In genomic region chr17:59892849-59893616, GRCh38 we compare ENCODE assay signal across 8 cellular contexts. TPM values are rescaled to one million over a fixed set of nuclear protein-coding genes. Genes with fewer than 3 reads are reported as not detected.
DNase-seq lines count a peak whose midpoint lies in the region; ATAC-seq, FAIRE-seq and TF ChIP-seq lines count a peak whose summit lies in the region.

Gene RPS6KB1 (plus strand): TSS chr17:59893121. CDS start chr17:59893185, 64 bp downstream.
Gene TUBD1 (minus strand): TSS chr17:59892943. CDS start chr17:59891002, 1,941 bp downstream.

- DNase-seq in NCI-H82 (lab: John Stamatoyannopoulos, UW) (peak; percentile 99), dermis microvascular lymphatic vessel endothelial cell (ENCODE audit: low read depth in 2 of 2) (peak; percentile 99 to 100), HepG2 (ENCODE audit: low spot score) (peak; percentile 99)
- DNase-seq in activated CD4-positive, alpha-beta T cell treated with anti-CD3 and anti-CD28 coated beads, Interleukin-2, amount 50 U/mL, for 48 hours: peak; percentile 96 to 97
- DNase-seq in stimulated activated CD4-positive, alpha-beta T cell treated with anti-CD3 and anti-CD28 coated beads, Interleukin-4, amount 100 ng/mL, for 1 hour: peak; percentile 93

- CTCF ChIA-PET in HepG2 (lab: Yijun Ruan, JAX; ENCODE audit: low intra/inter-chr PET ratio, low total read pairs): no interaction called here

- peak; percentile 31; the same call in 1 of the 2 replicates for TF ChIP-seq RAD21 in HepG2 (CRISPR knock-in tag; IDR thresholded peaks at IDR 0.05)

- peaks cover 70% of the 10 kb centered on the region for H3K79me2 ChIP-seq in HepG2 (ENCODE audit: insufficient read depth, low read length)

- peak within 1 kb of the TSS; percentile 92 for H3K27ac ChIP-seq in C4-2B
- peak within 1 kb of the TSS; percentile 77 for H3K27ac ChIP-seq in HepG2 (ENCODE audit: extremely low read length, insufficient read depth, low read length)

- H3K27me3 ChIP-seq in HepG2 (ENCODE audit: control insufficient read depth in 1 of 2, insufficient read depth in 2 of 2, low read length in 2 of 2): no peaks in the 10 kb centered on the region; a peak in 1 of 5 replicates

- WGBS in HepG2 (ENCODE audit: low lambda C conversion rate): 2% methylated on average over 32 of the region's 60 CpGs

- ATAC-seq in GM19395 (IDR thresholded peaks at IDR 0.05; ENCODE audit: unreplicated experiment): peak; percentile 86
- peak; percentile 74 for ATAC-seq in HG03565 (IDR thresholded peaks at IDR 0.05; ENCODE audit: unreplicated experiment)
- ATAC-seq in HepG2: peak; percentile 98

- peaks cover 52% of the 10 kb centered on the region for H3K4me1 ChIP-seq in HepG2 (ENCODE audit: insufficient read depth, low read length)

- H3K4me2 ChIP-seq in HepG2 (ENCODE audit: low read depth, low read length): peak within 1 kb of the TSS; percentile 89

- TF ChIP-seq EP300 in HepG2 (IDR thresholded peaks at IDR 0.05; ENCODE audit: low read depth in 2 of 2, low read length in 2 of 2): no peak
- TF ChIP-seq EP300 in HepG2 (CRISPR knock-in tag; IDR thresholded peaks at IDR 0.05; ENCODE audit: borderline replicate concordance): peak; percentile 19; the same call in 1 of the 2 replicates

- H3K36me3 ChIP-seq in HepG2 (replicated peaks in 1 of 2; ENCODE audit: control insufficient read depth in 1 of 2, insufficient read depth in 2 of 2, low read length in 2 of 2): peaks cover 2 to 5% of the 10 kb centered on the region in 2 experiments; a peak in 3 of 5 replicates

- H4K20me1 ChIP-seq in HepG2 (ENCODE audit: insufficient read depth, low read length): peaks cover 15% of the 10 kb centered on the region; the same call in 1 of the 2 replicates

- in situ Hi-C loops in HepG2 (cut with HindIII; ENCODE audit: extremely low pct_ligation_motif_present, low pct_unique_long_range_greater_than_20kb): no loop called here

- TF ChIP-seq POLR2A in HepG2 (IDR thresholded peaks at IDR 0.05; ENCODE audit: insufficient read depth in 1 of 2, low read depth in 2 of 2, low read length in 2 of 2): peak; percentile 96 to 98

- peak; percentile 97 for FAIRE-seq in HepG2 (lab: Jason Lieb, UNC)

- peak within 1 kb of the TSS; percentile 87 for H2AFZ ChIP-seq in HepG2 (ENCODE audit: low read length)

- POLR2A ChIA-PET in HepG2 (lab: Yijun Ruan, JAX): interaction anchor here (0.6 to 2.3 kb wide), 13 partner anchors 12 to 707 kb away, joined by 3 to 12 read pairs (median 4); partner anchors contain the start of genes PPM1D, PTRH2, RNFT1 and VMP1

- TF ChIP-seq CTCF in C4-2B (conservative IDR thresholded peaks at IDR 0.05) (no peak), HepG2 (CRISPR knock-in tag; IDR thresholded peaks at IDR 0.05) (no peak; the same call in 1 of the 2 replicates)

- no TSS peak for BruUV-seq in HepG2 (replicated peaks; lab: Mats Ljungman, UMichigan)

- intact Hi-C loops in HepG2 (cut with micrococcal nuclease; ENCODE audit: unreplicated experiment): loop anchor here (5.0 kb wide), 1 partner anchor 46 kb away; no protein-coding TSS in a partner anchor

- no peaks in the 10 kb centered on the region for H3K9me3 ChIP-seq in HepG2 (ENCODE audit: low read length)

- H3K9ac ChIP-seq in HepG2 (ENCODE audit: insufficient read depth, low read depth, low read length): peak within 1 kb of the TSS; percentile 92

- peak within 1 kb of the TSS; percentile 64 to 98 (median 86) for H3K4me3 ChIP-seq in HepG2 (replicated peaks in 1 of 3; ENCODE audit: insufficient read depth in 1 of 3, low read depth in 2 of 3, low read length in 3 of 3)

TF ChIP-seq in HepG2, 621 proteins besides CTCF, POLR2A, EP300 and RAD21 (continues in another document):
- TF ChIP-seq NBN (conservative IDR thresholded peaks at IDR 0.05) (no peak), ZBTB4 (CRISPR knock-in tag; IDR thresholded peaks at IDR 0.05; ENCODE audit: borderline replicate concordance) (peak; percentile 92; the same call in 1 of the 2 replicates), NPAS2 (CRISPR knock-in tag; IDR thresholded peaks at IDR 0.05; ENCODE audit: borderline replicate concordance) (no peak), RFX1 (IDR thresholded peaks at IDR 0.05) (no peak), ZNF546 (CRISPR knock-in tag; conservative IDR thresholded peaks at IDR 0.05) (0 out of 2 replicates have a peak, but pooled peaks have one; percentile 43), GPN1 (CRISPR knock-in tag; IDR thresholded peaks at IDR 0.05; ENCODE audit: borderline replicate concordance) (no peak), ZNF776 (CRISPR knock-in tag; IDR thresholded peaks at IDR 0.05) (no peak; the same call in 1 of the 2 replicates), MBNL3 (CRISPR knock-in tag; conservative IDR thresholded peaks at IDR 0.05) (no peak)

RNA-seq across cellular contexts. Expression of gene RPS6KB1, which starts in this region (rescaled TPM):
- total RNA-seq in dermis microvascular lymphatic vessel endothelial cell: 16.6 and 16.8 TPM in 2 replicates
- 42.2 and 44.3 TPM in 2 replicates for total RNA-seq in HepG2 (2016; rRNA removed; fragmentation: Illumina TruSeq; extraction: Trizol)
- total RNA-seq in HepG2 (2016; cell fraction: cytosol; rRNA removed; fragmentation: Illumina TruSeq; extraction: Trizol; ENCODE audit: low read depth): 12.7 and 14.4 TPM in 2 replicates
- 42.8 and 47.7 TPM in 2 replicates for total RNA-seq in HepG2 (2016; cell fraction: insoluble cytoplasmic fraction; rRNA removed; fragmentation: Illumina TruSeq; extraction: Trizol)
- 13.4 and 15.4 TPM in 2 replicates for total RNA-seq in HepG2 (2016; cell fraction: membrane; rRNA removed; fragmentation: Illumina TruSeq; extraction: Trizol)
- total RNA-seq in HepG2 (2016; cell fraction: nucleus; rRNA removed; fragmentation: Illumina TruSeq; extraction: Trizol): 37.6 and 39.2 TPM in 2 replicates
- polyA plus RNA-seq in HepG2 (2011; rRNA removed): 16.5 and 19.9 TPM in 2 replicates
- polyA plus RNA-seq in HepG2 (2011; cell fraction: cytosol; rRNA removed): 6.6 and 10.9 TPM in 2 replicates
- 15.6 and 21.2 TPM in 2 replicates for polyA plus RNA-seq in HepG2 (2011; cell fraction: nucleus; rRNA removed)
- 30.9 and 32.5 TPM in 2 replicates for polyA plus RNA-seq in HepG2 (2012)
- 2.8 and 3.4 TPM in 2 replicates for polyA plus RNA-seq in HepG2 (2016; cell fraction: cytosol; fragmentation: Illumina TruSeq; extraction: Trizol; ENCODE audit: low read depth)
- polyA plus RNA-seq in HepG2 (2016; cell fraction: insoluble cytoplasmic fraction; fragmentation: Illumina TruSeq; extraction: Trizol; ENCODE audit: low read depth): 43.5 and 47.4 TPM in 2 replicates
- 7.6 and 9.0 TPM in 2 replicates for polyA plus RNA-seq in HepG2 (2016; cell fraction: membrane; fragmentation: Illumina TruSeq; extraction: Trizol; ENCODE audit: low read depth)
- 56.0 and 56.9 TPM in 2 replicates for polyA plus RNA-seq in HepG2 (2016; cell fraction: nucleus; fragmentation: Illumina TruSeq; extraction: Trizol; ENCODE audit: insufficient read depth, low read depth)
- polyA minus RNA-seq in HepG2 (2011; rRNA and poly(A)+ RNA removed; ENCODE audit: low replicate concordance): 6.7 and 16.4 TPM in 2 replicates
- 17.8 and 17.9 TPM in 2 replicates for polyA minus RNA-seq in HepG2 (2011; cell fraction: cytosol; rRNA and poly(A)+ RNA removed)
- 61.5 and 91.5 TPM in 2 replicates for polyA minus RNA-seq in HepG2 (2011; cell fraction: nucleus; rRNA and poly(A)+ RNA removed)

RNA-seq across cellular contexts. Expression of gene TUBD1, which starts in this region (rescaled TPM):
- 8.3 and 9.6 TPM in 2 replicates for total RNA-seq in dermis microvascular lymphatic vessel endothelial cell
- total RNA-seq in HepG2 (2016; rRNA removed; fragmentation: Illumina TruSeq; extraction: Trizol): 25.9 and 38.7 TPM in 2 replicates
- 20.1 and 20.5 TPM in 2 replicates for total RNA-seq in HepG2 (2016; cell fraction: cytosol; rRNA removed; fragmentation: Illumina TruSeq; extraction: Trizol; ENCODE audit: low read depth)
- 28.3 and 37.1 TPM in 2 replicates for total RNA-seq in HepG2 (2016; cell fraction: insoluble cytoplasmic fraction; rRNA removed; fragmentation: Illumina TruSeq; extraction: Trizol)
- total RNA-seq in HepG2 (2016; cell fraction: membrane; rRNA removed; fragmentation: Illumina TruSeq; extraction: Trizol): 26.6 and 28.2 TPM in 2 replicates
- 12.1 and 17.0 TPM in 2 replicates for total RNA-seq in HepG2 (2016; cell fraction: nucleus; rRNA removed; fragmentation: Illumina TruSeq; extraction: Trizol)
- polyA plus RNA-seq in HepG2 (2011; rRNA removed): 14.0 and 18.2 TPM in 2 replicates
- polyA plus RNA-seq in HepG2 (2011; cell fraction: cytosol; rRNA removed): 9.3 and 14.8 TPM in 2 replicates
- polyA plus RNA-seq in HepG2 (2011; cell fraction: nucleus; rRNA removed): 4.8 and 5.8 TPM in 2 replicates
- polyA plus RNA-seq in HepG2 (2012): 21.1 and 22.1 TPM in 2 replicates
- polyA plus RNA-seq in HepG2 (2016; cell fraction: cytosol; fragmentation: Illumina TruSeq; extraction: Trizol; ENCODE audit: low read depth): 6.2 and 9.4 TPM in 2 replicates
- 31.1 and 38.5 TPM in 2 replicates for polyA plus RNA-seq in HepG2 (2016; cell fraction: insoluble cytoplasmic fraction; fragmentation: Illumina TruSeq; extraction: Trizol; ENCODE audit: low read depth)
- polyA plus RNA-seq in HepG2 (2016; cell fraction: membrane; fragmentation: Illumina TruSeq; extraction: Trizol; ENCODE audit: low read depth): 13.5 and 16.0 TPM in 2 replicates
- 17.6 and 25.2 TPM in 2 replicates for polyA plus RNA-seq in HepG2 (2016; cell fraction: nucleus; fragmentation: Illumina TruSeq; extraction: Trizol; ENCODE audit: insufficient read depth, low read depth)
- 20.7 and 40.9 TPM in 2 replicates for polyA minus RNA-seq in HepG2 (2011; rRNA and poly(A)+ RNA removed; ENCODE audit: low replicate concordance)
- polyA minus RNA-seq in HepG2 (2011; cell fraction: cytosol; rRNA and poly(A)+ RNA removed): 8.2 and 12.0 TPM in 2 replicates
- polyA minus RNA-seq in HepG2 (2011; cell fraction: nucleus; rRNA and poly(A)+ RNA removed): 26.5 and 31.5 TPM in 2 replicates

Comparison
In these comparisons a context has a peak if more than half of its experiments do, and no peak if none do; other contexts are left out.
1. Peak in every context shown above with its lines: DNase-seq, ATAC-seq, H3K4me3 ChIP-seq and H3K27ac ChIP-seq.